In the genomic region with DNA sequence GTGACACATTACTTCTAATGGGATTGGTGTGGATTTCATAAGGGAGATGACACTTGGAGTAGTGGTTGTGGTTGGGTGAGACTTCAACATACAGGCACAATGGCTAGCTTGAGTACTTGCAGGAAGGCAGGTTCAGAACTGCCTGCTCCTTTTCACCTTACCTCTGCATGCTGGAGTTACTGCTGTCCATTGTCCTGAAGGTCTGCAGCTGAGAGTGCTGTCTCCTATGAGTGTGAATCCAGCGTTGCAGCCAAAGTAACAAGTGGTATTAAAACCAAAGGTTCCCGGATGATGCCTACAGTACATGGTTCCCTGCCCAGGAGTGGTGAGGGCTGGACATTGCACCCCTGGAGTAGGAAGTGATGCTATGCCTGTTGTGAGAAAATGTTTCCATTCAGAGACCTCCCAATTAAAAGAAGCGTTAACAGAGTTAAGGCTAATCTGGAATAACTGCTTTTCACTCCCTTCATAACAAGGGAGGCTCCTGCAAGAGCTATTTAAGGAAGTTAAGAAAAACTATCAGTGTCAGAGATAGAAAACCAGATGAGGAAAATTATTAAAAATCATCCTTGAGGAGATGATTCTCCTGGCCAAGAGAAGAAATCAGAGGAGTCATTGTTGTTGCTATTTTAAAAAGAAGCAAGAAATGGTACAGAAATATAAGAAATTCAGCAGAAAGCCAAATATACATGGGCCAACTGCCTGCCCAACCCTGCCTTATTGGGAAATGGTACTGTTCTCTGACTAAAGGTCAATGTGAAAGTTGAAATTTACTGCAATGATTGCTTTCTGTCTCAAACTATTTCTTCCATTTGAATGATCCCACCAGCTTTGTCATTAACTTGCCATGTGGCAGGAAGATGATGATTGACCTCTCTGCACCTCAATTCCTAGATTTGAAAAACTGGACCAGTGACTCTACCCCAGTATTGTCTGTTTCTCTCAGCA, we compare ENCODE assay signal across 10 cellular contexts. TPM values are rescaled to one million over a fixed set of nuclear protein-coding genes. Genes with fewer than 3 reads are reported as not detected.
DNase-seq lines count a peak whose midpoint lies in the region; ATAC-seq and TF ChIP-seq lines count a peak whose summit lies in the region.
"Had no signal": no experiment of that assay in that cellular context is flagged by ENCODE, and none has a peak within 500 bp of the region (broad histone marks: within the 10 kb centered on the region; RNA-seq: fewer than 3 reads in every experiment).

No MANE protein-coding gene starts in this region.

- H3K27me3 Mint-ChIP-seq in T-helper 17 cell = peaks cover 4% of the 10 kb centered on the region

- 43 to 49% methylated on average over 3 of the region's 3 CpGs for WGBS in thyroid gland, 2 donors

- peak; percentile 5 for DNase-seq in AG08395 (ENCODE audit: low spot score)
- no peak for DNase-seq in T-helper 17 cell
- peak; percentile 30 to 71 for DNase-seq in foreskin keratinocyte
- no peak for DNase-seq in thyroid gland
- no peak for DNase-seq in uterus
- no peak for DNase-seq in SKM-1 (lab: John Stamatoyannopoulos, UW; ENCODE audit: unreplicated experiment)
- no peak for DNase-seq in T-helper 9 cell
- DNase-seq: left ventricle myocardium inferior had no signal

- peaks cover 21% of the 10 kb centered on the region for H3K4me1 Mint-ChIP-seq in T-helper 17 cell

- H3K4me3 Mint-ChIP-seq in T-helper 17 cell = no peak overlapping the region

- peaks cover 14% of the 10 kb centered on the region for H3K27me3 ChIP-seq in foreskin keratinocyte
- H3K27me3 ChIP-seq in thyroid gland = no peaks in the 10 kb centered on the region
- no peaks in the 10 kb centered on the region for H3K27me3 ChIP-seq in uterus

- TF ChIP-seq POLR2A in thyroid gland (IDR thresholded peaks at IDR 0.05) = no peak
- TF ChIP-seq POLR2A in uterus (IDR thresholded peaks at IDR 0.05) = no peak

- H3K4me1 ChIP-seq in foreskin keratinocyte (no peaks in the 10 kb centered on the region), thyroid gland (no peaks in the 10 kb centered on the region), uterus (no peaks in the 10 kb centered on the region)
- H3K4me1 ChIP-seq: left ventricle myocardium inferior had no signal

- intact Hi-C loops in thyroid gland (cut with DNase I) (no loop called here), uterus (cut with DNase I; ENCODE audit: low total_unique reads) (no loop called here)

- TF ChIP-seq CTCF in foreskin keratinocyte (conservative IDR thresholded peaks at IDR 0.05) (no peak), thyroid gland (IDR thresholded peaks at IDR 0.05) (no peak), uterus (IDR thresholded peaks at IDR 0.05) (no peak)

- H3K36me3 Mint-ChIP-seq in T-helper 17 cell (ENCODE audit: low read depth) = peaks cover 2% of the 10 kb centered on the region

- H3K4me3 ChIP-seq in thyroid gland (replicated peaks in 1 of 3) (no peak overlapping the region), uterus (no peak overlapping the region)
- H3K4me3 ChIP-seq: left ventricle myocardium inferior had no signal

- ATAC-seq in GM21360 (IDR thresholded peaks at IDR 0.05; ENCODE audit: unreplicated experiment) = peak; percentile 43
- ATAC-seq in T-helper 17 cell = peak; percentile 37
- peak; percentile 88 for ATAC-seq in foreskin keratinocyte

- no peaks in the 10 kb centered on the region for H3K9me3 ChIP-seq in T-helper 17 cell (ENCODE audit: control insufficient read depth, low read length, poor library complexity, severe bottlenecking)
- no peaks in the 10 kb centered on the region for H3K9me3 ChIP-seq in thyroid gland
- H3K9me3 ChIP-seq in uterus = no peaks in the 10 kb centered on the region
- H3K9me3 ChIP-seq: left ventricle myocardium inferior had no signal

- no peak overlapping the region for H3K27ac Mint-ChIP-seq in T-helper 17 cell

- H3K36me3 ChIP-seq in thyroid gland (no peaks in the 10 kb centered on the region), uterus (no peaks in the 10 kb centered on the region)
- H3K36me3 ChIP-seq: left ventricle myocardium inferior had no signal

- no peak overlapping the region for H3K27ac ChIP-seq in foreskin keratinocyte
- no peak overlapping the region for H3K27ac ChIP-seq in thyroid gland
- H3K27ac ChIP-seq in uterus = no peak overlapping the region
- H3K27ac ChIP-seq: left ventricle myocardium inferior had no signal

RNA-seq across cellular contexts. Expression of a gene that starts 9.8 kb away (rescaled TPM):
- 10 to 100 TPM; 24.3 to 33.0 TPM for total RNA-seq in T-helper 17 cell
- total RNA-seq in foreskin keratinocyte = not detected in 2 replicates
- not detected in 2 replicates for polyA plus RNA-seq in foreskin keratinocyte
- 1 to 10 TPM in 3 of 4 donors, under 1 TPM in 1; 0.79 to 3.0 (median 1.8) TPM for total RNA-seq in thyroid gland
- 1 to 10 TPM in 1 of 4 donors, under 1 TPM in 2, not detected in 1; under 0.01 to 1.3 (median 0.43) TPM for total RNA-seq in uterus
- total RNA-seq: NCI-H460 had no signal

RNA-seq across cellular contexts. Expression of a gene that starts 33.9 kb away (rescaled TPM):
- total RNA-seq in T-helper 17 cell (10 to 100 TPM in 1 of 2 donors, 1 to 10 TPM in 1; 2.3 to 35.4 TPM), foreskin keratinocyte (not detected in 2 replicates), thyroid gland (1 to 10 TPM; 3.6 to 8.2 (median 5.4) TPM), uterus (10 to 100 TPM in 3 of 4 donors, 1 to 10 TPM in 1; 6.8 to 32.3 (median 27.4) TPM)
- not detected in 2 replicates for polyA plus RNA-seq in foreskin keratinocyte
- total RNA-seq: NCI-H460 had no signal

Comparison
In these comparisons a context has a peak if more than half of its experiments do, and no peak if none do; other contexts are left out.
1. DNase-seq: peak in AG08395 (single experiment) and foreskin keratinocyte (2 of 2); none in T-helper 17 cell (0 of 3), thyroid gland (0 of 2), uterus (0 of 2), SKM-1 (single experiment) and T-helper 9 cell (single experiment).
2. ATAC-seq: peak in every context shown above with its lines; median percentile 88 in foreskin keratinocyte; 43 in GM21360; 37 in T-helper 17 cell.
3. RNA of a gene that starts 9.8 kb away (total RNA-seq): 24.3 to 33.0 TPM in T-helper 17 cell; 0.79 to 3.0 TPM in thyroid gland, under 0.01 to 1.3 TPM in uterus and not detected in foreskin keratinocyte; every median in the first group is over 4 times any median in the second.